22 cellular contexts compared by ENCODE assay signal in the genomic region with DNA sequence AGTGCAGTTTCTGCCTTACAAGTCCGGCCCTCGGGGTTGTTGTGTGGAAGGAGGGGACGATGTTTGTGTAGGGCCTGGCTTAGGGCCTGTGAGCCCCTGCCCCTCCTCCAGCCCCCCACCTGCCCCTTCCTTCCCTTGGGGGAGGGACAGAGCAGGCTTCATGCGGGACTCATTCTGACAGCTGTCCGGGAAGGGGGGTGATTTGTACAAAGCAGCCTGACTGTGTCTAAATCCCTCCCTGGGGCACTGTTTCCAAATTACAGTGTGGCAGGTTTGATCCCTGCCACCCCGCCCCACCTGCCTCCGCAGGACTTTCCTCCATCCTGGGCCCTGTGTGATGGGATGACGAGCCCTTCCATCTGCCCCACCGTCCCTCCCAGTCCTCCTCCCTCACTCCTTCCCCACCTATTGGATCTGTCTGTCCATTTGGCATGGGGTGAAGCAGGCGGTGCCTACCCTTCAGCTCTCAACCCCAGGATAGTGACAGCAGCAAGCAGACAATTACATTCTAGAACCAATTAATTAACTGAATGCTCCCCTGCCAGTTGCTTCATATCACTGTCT.
"Had no signal": no experiment of that assay in that cellular context is flagged by ENCODE, and none has a peak within 500 bp of the region (broad histone marks: within the 10 kb centered on the region; RNA-seq: fewer than 3 reads in every experiment).

No MANE protein-coding gene starts in this region.

- ATAC-seq: body of pancreas had no signal

- H3K4me3 Mint-ChIP-seq: activated B cell treated with CpG ODN at 0.5 μM for 24 hours; activated CD4-positive, alpha-beta memory T cell treated with anti-CD3 and anti-CD28 coated beads for 36 hours; activated naive CD8-positive, alpha-beta T cell treated with anti-CD3 and anti-CD28 coated beads, Interleukin-2, amount 10 ng/mL, durations not matched to agents 7 days and 5 days; endodermal cell; stimulated activated naive CD8-positive, alpha-beta T cell treated with anti-CD3 and anti-CD28 coated beads, Interleukin-15, Interleukin-2, amounts not matched to agents 100 ng/mL and 50 ng/mL, for 24 hours had no signal

- H3K27me3 Mint-ChIP-seq: activated B cell treated with CpG ODN at 0.5 μM for 24 hours; activated CD4-positive, alpha-beta memory T cell treated with anti-CD3 and anti-CD28 coated beads for 36 hours; activated naive CD8-positive, alpha-beta T cell treated with anti-CD3 and anti-CD28 coated beads, Interleukin-2, amount 10 ng/mL, durations not matched to agents 7 days and 5 days; stimulated activated naive CD8-positive, alpha-beta T cell treated with anti-CD3 and anti-CD28 coated beads, Interleukin-15, Interleukin-2, amounts not matched to agents 100 ng/mL and 50 ng/mL, for 24 hours had no signal

- H3K27ac Mint-ChIP-seq: activated B cell treated with CpG ODN at 0.5 μM for 24 hours; activated CD4-positive, alpha-beta memory T cell treated with anti-CD3 and anti-CD28 coated beads for 36 hours; activated naive CD8-positive, alpha-beta T cell treated with anti-CD3 and anti-CD28 coated beads, Interleukin-2, amount 10 ng/mL, durations not matched to agents 7 days and 5 days; endodermal cell; stimulated activated naive CD8-positive, alpha-beta T cell treated with anti-CD3 and anti-CD28 coated beads, Interleukin-15, Interleukin-2, amounts not matched to agents 100 ng/mL and 50 ng/mL, for 24 hours had no signal

- H3K9me3 Mint-ChIP-seq: activated CD4-positive, alpha-beta memory T cell treated with anti-CD3 and anti-CD28 coated beads for 36 hours; activated naive CD8-positive, alpha-beta T cell treated with anti-CD3 and anti-CD28 coated beads, Interleukin-2, amount 10 ng/mL, durations not matched to agents 7 days and 5 days; endodermal cell; stimulated activated naive CD8-positive, alpha-beta T cell treated with anti-CD3 and anti-CD28 coated beads, Interleukin-15, Interleukin-2, amounts not matched to agents 100 ng/mL and 50 ng/mL, for 24 hours had no signal

- H3K36me3 Mint-ChIP-seq: activated CD4-positive, alpha-beta memory T cell treated with anti-CD3 and anti-CD28 coated beads for 36 hours; activated naive CD8-positive, alpha-beta T cell treated with anti-CD3 and anti-CD28 coated beads, Interleukin-2, amount 10 ng/mL, durations not matched to agents 7 days and 5 days had no signal

- H3K27ac ChIP-seq: body of pancreas, dorsolateral prefrontal cortex, prostate gland, right atrium auricular region, suprapubic skin had no signal

- H3K4me1 Mint-ChIP-seq: activated B cell treated with CpG ODN at 0.5 μM for 24 hours had no signal

- DNase-seq: activated B cell treated with CpG ODN at 0.5 μM for 24 hours; activated CD4-positive, alpha-beta memory T cell treated with anti-CD3 and anti-CD28 coated beads for 36 hours; activated CD4-positive, alpha-beta T cell treated with anti-CD3 and anti-CD28 coated beads for 4 hours; activated naive CD8-positive, alpha-beta T cell treated with anti-CD3 and anti-CD28 coated beads, Interleukin-2, amount 10 ng/mL, durations not matched to agents 7 days and 5 days; activated T-cell treated with anti-CD3 and anti-CD28 coated beads for 4 hours; amygdala; body of pancreas; caudate nucleus; dorsolateral prefrontal cortex; endodermal cell; foreskin melanocyte; head of caudate nucleus; midbrain; stimulated activated CD4-positive, alpha-beta T cell treated with anti-CD3 and anti-CD28 coated beads, Interleukin-2, amount 100 ng/mL, for 24 hours; T-helper 1 cell; T-helper 9 cell; trophoblast cell had no signal

- FAIRE-seq: colon had no signal
